In the genomic region with DNA sequence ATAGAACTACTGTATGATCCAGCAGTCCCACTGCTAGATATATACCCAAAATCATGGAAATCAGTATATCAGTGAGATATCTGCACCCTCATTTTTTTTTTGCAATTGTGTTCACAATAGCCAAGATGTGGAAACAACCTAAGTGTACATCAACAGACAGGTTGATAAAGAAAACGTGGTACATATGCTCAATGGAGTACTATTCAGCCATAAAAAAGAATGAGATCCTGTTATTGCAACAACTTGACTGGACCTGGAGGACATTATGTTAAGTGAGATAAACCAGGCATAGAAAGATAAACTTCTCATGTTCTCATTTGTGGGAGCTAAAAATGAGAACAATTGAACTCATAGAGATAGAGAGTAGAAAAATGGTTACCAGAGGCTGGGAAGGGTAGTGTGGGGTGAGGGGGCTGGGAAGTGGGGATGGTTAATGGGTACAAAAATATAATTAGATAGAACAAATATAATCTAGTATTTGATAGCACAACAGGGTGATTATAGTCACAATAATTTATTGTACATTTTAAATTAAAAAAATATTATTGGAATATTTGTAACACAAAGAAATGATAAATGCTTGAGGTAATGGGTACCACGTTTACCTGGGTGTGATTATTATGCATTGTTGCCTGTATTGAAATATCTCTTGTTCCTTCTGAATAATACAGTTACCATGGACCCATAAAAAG, we compare ENCODE assay signal across 33 cellular contexts. TPM values are rescaled to one million over a fixed set of nuclear protein-coding genes. Genes with fewer than 3 reads are reported as not detected.
"Had no signal": no experiment of that assay in that cellular context is flagged by ENCODE, and none has a peak within 500 bp of the region (broad histone marks: within the 10 kb centered on the region; RNA-seq: fewer than 3 reads in every experiment).

No MANE protein-coding gene starts in this region.

- H3K4me1 ChIP-seq: colonic mucosa, esophagus squamous epithelium, gastrocnemius medialis, left lung, lower lobe of right lung had no signal

- FAIRE-seq: islet of Langerhans, keratinocyte had no signal

- ATAC-seq: effector memory CD8-positive, alpha-beta T cell; gastrocnemius medialis; heart right ventricle; left cardiac atrium; left lung; left ventricle myocardium superior; lower lobe of right lung; naive thymus-derived CD4-positive, alpha-beta T cell had no signal

- H3K4me3 ChIP-seq: colonic mucosa, esophagus squamous epithelium, gastrocnemius medialis, heart right ventricle, left lung, lower lobe of right lung had no signal

- H3K36me3 ChIP-seq: colonic mucosa, gastrocnemius medialis had no signal

- DNase-seq: colonic mucosa; cortex of kidney; effector CD8-positive, alpha-beta T cell; effector memory CD8-positive, alpha-beta T cell; endodermal cell; esophagus squamous epithelium; foreskin fibroblast; foreskin melanocyte; gastrocnemius medialis; glutamatergic neuron; head of caudate nucleus; heart right ventricle; hippocampal formation; left cardiac atrium; left lung; left ventricle myocardium superior; lower lobe of right lung; mesendoderm; midbrain; naive thymus-derived CD4-positive, alpha-beta T cell had no signal

- H3K4me3 Mint-ChIP-seq: dendritic cell treated with granulocyte-macrophage colony-stimulating factor and Interleukin-4, amounts not matched to agents 40 ng/mL and 50 ng/mL, for 4 days; effector memory CD8-positive, alpha-beta T cell; endodermal cell; memory B cell; naive thymus-derived CD4-positive, alpha-beta T cell had no signal

- H3K9me3 Mint-ChIP-seq: dendritic cell treated with granulocyte-macrophage colony-stimulating factor and Interleukin-4, amounts not matched to agents 40 ng/mL and 50 ng/mL, for 4 days; endodermal cell had no signal

- H3K27ac ChIP-seq: colonic mucosa, esophagus squamous epithelium, left lung, lower lobe of right lung had no signal

- H3K27ac Mint-ChIP-seq: dendritic cell treated with granulocyte-macrophage colony-stimulating factor and Interleukin-4, amounts not matched to agents 40 ng/mL and 50 ng/mL, for 4 days; effector memory CD8-positive, alpha-beta T cell; endodermal cell; memory B cell; naive thymus-derived CD4-positive, alpha-beta T cell had no signal

- H3K4me1 Mint-ChIP-seq: endodermal cell had no signal

- H3K9me3 ChIP-seq: colonic mucosa, esophagus squamous epithelium, gastrocnemius medialis, heart right ventricle, left lung, lower lobe of right lung had no signal

- H3K27me3 ChIP-seq: colonic mucosa, esophagus squamous epithelium, gastrocnemius medialis, heart right ventricle, left lung had no signal

RNA-seq across cellular contexts. Expression of gene KRT28, which starts 30.5 kb away (rescaled TPM):
- total RNA-seq: colonic mucosa; dermis microvascular lymphatic vessel endothelial cell; endodermal cell; epithelial cell of proximal tubule; esophagus squamous epithelium; gastrocnemius medialis; glomerular endothelial cell; heart right ventricle; kidney epithelial cell; left cardiac atrium; left lung; left ventricle myocardium superior; lower lobe of right lung; lung microvascular endothelial cell; mononuclear cell; mucosa of gallbladder; naive thymus-derived CD4-positive, alpha-beta T cell had no signal
- polyA plus RNA-seq: esophagus; heart right ventricle; keratinocyte; naive thymus-derived CD4-positive, alpha-beta T cell had no signal

RNA-seq across cellular contexts. Expression of gene KRT12, which starts 36.8 kb away (rescaled TPM):
- total RNA-seq: dermis microvascular lymphatic vessel endothelial cell; endodermal cell; epithelial cell of proximal tubule; esophagus squamous epithelium; gastrocnemius medialis; glomerular endothelial cell; heart right ventricle; kidney epithelial cell; left cardiac atrium; left lung; left ventricle myocardium superior; lower leg skin; lower lobe of right lung; lung microvascular endothelial cell; mononuclear cell; mucosa of gallbladder; naive thymus-derived CD4-positive, alpha-beta T cell had no signal
- polyA plus RNA-seq: esophagus; heart right ventricle; keratinocyte; naive thymus-derived CD4-positive, alpha-beta T cell had no signal

RNA-seq across cellular contexts. Expression of gene KRT27, which starts 47.9 kb away (rescaled TPM):
- total RNA-seq: colonic mucosa; dermis microvascular lymphatic vessel endothelial cell; endodermal cell; epithelial cell of proximal tubule; esophagus squamous epithelium; gastrocnemius medialis; glomerular endothelial cell; kidney epithelial cell; left cardiac atrium; left ventricle myocardium superior; lower lobe of right lung; lung microvascular endothelial cell; mononuclear cell; mucosa of gallbladder; naive thymus-derived CD4-positive, alpha-beta T cell had no signal
- polyA plus RNA-seq: heart right ventricle; keratinocyte; naive thymus-derived CD4-positive, alpha-beta T cell had no signal

RNA-seq across cellular contexts. Expression of gene KRT20, which starts 54.8 kb away (rescaled TPM):
- total RNA-seq: dermis microvascular lymphatic vessel endothelial cell; endodermal cell; epithelial cell of proximal tubule; esophagus squamous epithelium; glomerular endothelial cell; heart right ventricle; kidney epithelial cell; left cardiac atrium; left lung; left ventricle myocardium superior; lower lobe of right lung; lung microvascular endothelial cell; mononuclear cell; naive thymus-derived CD4-positive, alpha-beta T cell had no signal
- polyA plus RNA-seq: heart right ventricle; keratinocyte; naive thymus-derived CD4-positive, alpha-beta T cell had no signal
